ENCODE assay signal across 26 cellular contexts in genomic region chrX:40325161-40325560, GRCh38.
DNase-seq lines count a peak whose midpoint lies in the region; ATAC-seq, FAIRE-seq and TF ChIP-seq lines count a peak whose summit lies in the region.
"Had no signal": no experiment of that assay in that cellular context is flagged by ENCODE, and none has a peak within 500 bp of the region (broad histone marks: within the 10 kb centered on the region; RNA-seq: fewer than 3 reads in every experiment).

No MANE protein-coding gene starts in this region.

- CTCF ChIA-PET in Caco-2 (lab: Charles Lee), result no interaction called here

- H3K9ac ChIP-seq in trophoblast cell (ENCODE audit: low read length), result no peak overlapping the region
- H3K9ac ChIP-seq: BLaER1 had no signal

- H3K4ac ChIP-seq in trophoblast cell (ENCODE audit: low read depth, low read length), result no peak overlapping the region

- no peaks in the 10 kb centered on the region for H3K36me3 Mint-ChIP-seq in Caco-2 (ENCODE audit: insufficient read depth, unreplicated experiment)
- H3K36me3 Mint-ChIP-seq: CD14-positive monocyte; CD4-positive, alpha-beta memory T cell; CD4-positive, CD25-positive, alpha-beta regulatory T cell; CD8-positive, alpha-beta memory T cell had no signal

- DNase-seq in coronary artery (ENCODE audit: low spot score), result peak; percentile 24
- peak; percentile 36 for DNase-seq in islet precursor cell
- peak; percentile 49 to 51 for DNase-seq in trophoblast cell
- no peak for DNase-seq in Caco-2
- DNase-seq in iPS-NIHi7 (ENCODE audit: extremely low spot score), result no peak
- DNase-seq in urothelium cell line (ENCODE audit: low spot score), result no peak
- DNase-seq: 8988T; ACHN; BE2C; C1 segment of cervical spinal cord; Calu3; CD4-positive, alpha-beta memory T cell; CD4-positive, CD25-positive, alpha-beta regulatory T cell; CD8-positive, alpha-beta memory T cell; COR-L47; DMS79 treated with DMSO at 0.1 percent for 48 hours; GF-D8 had no signal

- H3K27ac ChIP-seq in coronary artery (no peak overlapping the region), trophoblast cell (ENCODE audit: low read depth, low read length) (no peak overlapping the region)
- H3K27ac ChIP-seq: BLaER1 had no signal

- H2AK5ac ChIP-seq in trophoblast cell (ENCODE audit: low read length), result no peak overlapping the region

- no peak overlapping the region for H4K8ac ChIP-seq in trophoblast cell (ENCODE audit: low read depth, low read length)

- H3K27me3 ChIP-seq in trophoblast cell (ENCODE audit: insufficient read depth, low read length) (no peaks in the 10 kb centered on the region), Caco-2 (replicated peaks; ENCODE audit: control insufficient read depth, insufficient read depth, low read length) (no peaks in the 10 kb centered on the region)
- H3K27me3 ChIP-seq: BE2C, BLaER1 had no signal

- POLR2A ChIA-PET in Caco-2 (lab: Charles Lee), result no interaction called here

- no peak for TF ChIP-seq CTCF in coronary artery (IDR thresholded peaks at IDR 0.05)
- no peak for TF ChIP-seq CTCF in Caco-2 (IDR thresholded peaks at IDR 0.05; ENCODE audit: insufficient read depth in 1 of 2, low read depth in 1 of 2, low read length in 1 of 2, severe bottlenecking in 1 of 2, unreplicated experiment in 1 of 2)

- H3K4me3 ChIP-seq in coronary artery (no peak overlapping the region), trophoblast cell (ENCODE audit: low read depth, low read length) (no peak overlapping the region), Caco-2 (ENCODE audit: low read depth, low read length) (no peak overlapping the region)
- H3K4me3 ChIP-seq: BLaER1 had no signal

- no peak for FAIRE-seq in urothelium cell line (lab: Jason Lieb, UNC)
- FAIRE-seq: A204.1, D721Med, G401.6, GM12891, GM18507, GM19239 had no signal

- H2AFZ ChIP-seq in trophoblast cell (ENCODE audit: insufficient read depth, low read length, poor library complexity), result no peak overlapping the region

- H3K14ac ChIP-seq in trophoblast cell (ENCODE audit: low read length), result no peak overlapping the region

- no peak overlapping the region for H3K23ac ChIP-seq in trophoblast cell (ENCODE audit: low read length)

- H3K4me1 Mint-ChIP-seq in Caco-2 (ENCODE audit: low read depth, unreplicated experiment), result no peaks in the 10 kb centered on the region
- H3K4me1 Mint-ChIP-seq: CD4-positive, CD25-positive, alpha-beta regulatory T cell; CD8-positive, alpha-beta memory T cell had no signal

- intact Hi-C loops in Caco-2 (cut with micrococcal nuclease; ENCODE audit: unreplicated experiment), result no loop called here

- no peak for ATAC-seq in HG03469 (IDR thresholded peaks at IDR 0.05; ENCODE audit: unreplicated experiment)

- peaks cover 10% of the 10 kb centered on the region for H3K9me3 Mint-ChIP-seq in Caco-2 (ENCODE audit: unreplicated experiment)

- no peak overlapping the region for H4K12ac ChIP-seq in trophoblast cell (ENCODE audit: low read depth, low read length)

- WGBS in trophoblast cell (ENCODE audit: extremely low coverage, insufficient coverage, insufficient read length), result no CpG with 5 or more reads among the region's 11 CpGs

- H2BK12ac ChIP-seq in trophoblast cell (ENCODE audit: low read length), result no peak overlapping the region

- H3K79me1 ChIP-seq in trophoblast cell (ENCODE audit: low read length), result no peaks in the 10 kb centered on the region

- no peak overlapping the region for H2BK5ac ChIP-seq in trophoblast cell (ENCODE audit: low read depth, low read length, poor library complexity)

- H3K4me1 ChIP-seq in trophoblast cell (ENCODE audit: control insufficient read depth in 1 of 2, insufficient read depth in 2 of 2, low read length in 2 of 2) (no peaks in the 10 kb centered on the region), Caco-2 (no peaks in the 10 kb centered on the region)
- H3K4me1 ChIP-seq: BE2C, BLaER1 had no signal

- no peak overlapping the region for H3K4me2 ChIP-seq in trophoblast cell (ENCODE audit: low read length)
- H3K4me2 ChIP-seq: BLaER1 had no signal

- no TSS peak for BruUV-seq in Caco-2 (replicated peaks; lab: Mats Ljungman, UMichigan)

- no peaks in the 10 kb centered on the region for H3K27me3 Mint-ChIP-seq in Caco-2 (ENCODE audit: insufficient read depth, unreplicated experiment)

- no peak overlapping the region for H2BK120ac ChIP-seq in trophoblast cell (ENCODE audit: insufficient read depth, low read length, poor library complexity)

- no peaks in the 10 kb centered on the region for H3K36me3 ChIP-seq in trophoblast cell (ENCODE audit: control insufficient read depth in 1 of 2, insufficient read depth in 2 of 2, low read length in 2 of 2)
- no peaks in the 10 kb centered on the region for H3K36me3 ChIP-seq in Caco-2 (ENCODE audit: control insufficient read depth, insufficient read depth, low read length)
- H3K36me3 ChIP-seq: BE2C, BLaER1 had no signal

- H3K9me3 ChIP-seq in trophoblast cell (ENCODE audit: insufficient read depth, low read depth, low read length), result no peaks in the 10 kb centered on the region
- no peaks in the 10 kb centered on the region for H3K9me3 ChIP-seq in Caco-2
- H3K9me3 ChIP-seq: BE2C had no signal

- no peaks in the 10 kb centered on the region for H3K79me2 ChIP-seq in trophoblast cell (ENCODE audit: control insufficient read depth, insufficient read depth, low read length, poor library complexity)

- H3K18ac ChIP-seq in trophoblast cell (ENCODE audit: low read length), result no peak overlapping the region

- H3K4me3 Mint-ChIP-seq in Caco-2 (ENCODE audit: unreplicated experiment), result no peak overlapping the region
- H3K4me3 Mint-ChIP-seq: CD14-positive monocyte; CD4-positive, alpha-beta memory T cell; CD4-positive, CD25-positive, alpha-beta regulatory T cell; CD8-positive, alpha-beta memory T cell had no signal

- no peak overlapping the region for H3K27ac Mint-ChIP-seq in Caco-2 (ENCODE audit: unreplicated experiment)
- H3K27ac Mint-ChIP-seq: CD4-positive, alpha-beta memory T cell; CD4-positive, CD25-positive, alpha-beta regulatory T cell had no signal

- no peak overlapping the region for H4K91ac ChIP-seq in trophoblast cell (ENCODE audit: low read depth, low read length)

Comparison
In these comparisons a context has a peak if more than half of its experiments do, and no peak if none do; other contexts are left out.
1. DNase-seq: peak in coronary artery (single experiment), islet precursor cell (single experiment) and trophoblast cell (2 of 2); none in Caco-2 (0 of 2), iPS-NIHi7 (single experiment) and urothelium cell line (single experiment).